In the genomic region with DNA sequence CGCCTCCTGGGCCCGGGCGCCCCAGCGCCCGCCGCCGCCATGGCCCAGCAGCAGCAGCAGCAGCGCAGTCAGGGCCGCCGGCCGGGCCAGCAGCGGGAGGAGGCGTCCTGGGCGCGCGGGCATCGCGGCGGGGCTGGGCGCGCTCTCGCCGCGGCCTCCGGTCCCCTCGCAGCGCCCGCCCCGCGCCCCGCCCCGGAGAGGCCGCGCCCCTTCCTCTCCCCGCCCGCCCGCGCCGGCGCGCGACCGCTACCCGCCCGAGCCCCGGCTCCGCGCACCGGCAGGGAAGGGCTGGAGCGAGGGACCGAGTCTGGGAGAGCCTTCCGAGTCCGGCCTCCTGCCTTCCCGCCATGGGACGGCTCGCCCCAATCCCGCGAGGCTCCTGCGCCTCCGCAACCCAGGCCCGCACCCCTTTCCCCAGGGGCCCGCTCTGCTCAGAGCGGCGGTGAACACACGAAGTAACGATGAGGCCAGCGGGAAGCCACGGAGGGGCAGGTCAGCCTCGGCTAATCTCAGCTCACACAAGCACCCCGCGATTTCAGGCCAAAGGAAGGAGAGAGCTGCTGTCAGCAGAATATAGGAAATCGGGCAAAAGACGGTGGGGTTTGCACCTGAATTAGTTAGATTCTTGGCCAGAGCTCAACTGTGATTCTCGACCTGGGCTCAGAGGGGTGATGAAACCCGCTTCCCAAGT, we compare ENCODE assay signal across 1 cellular context.
TF ChIP-seq lines count a peak whose summit lies in the region.

A gene (minus strand): TSS at position 135 of the 691 bp plus-strand sequence. CDS start 12 bp downstream, at position 123.

TF ChIP-seq in HepG2, 621 proteins besides CTCF, POLR2A, EP300 and RAD21 (continued from another document and continues in another):
- TF ChIP-seq, protein P1, sequence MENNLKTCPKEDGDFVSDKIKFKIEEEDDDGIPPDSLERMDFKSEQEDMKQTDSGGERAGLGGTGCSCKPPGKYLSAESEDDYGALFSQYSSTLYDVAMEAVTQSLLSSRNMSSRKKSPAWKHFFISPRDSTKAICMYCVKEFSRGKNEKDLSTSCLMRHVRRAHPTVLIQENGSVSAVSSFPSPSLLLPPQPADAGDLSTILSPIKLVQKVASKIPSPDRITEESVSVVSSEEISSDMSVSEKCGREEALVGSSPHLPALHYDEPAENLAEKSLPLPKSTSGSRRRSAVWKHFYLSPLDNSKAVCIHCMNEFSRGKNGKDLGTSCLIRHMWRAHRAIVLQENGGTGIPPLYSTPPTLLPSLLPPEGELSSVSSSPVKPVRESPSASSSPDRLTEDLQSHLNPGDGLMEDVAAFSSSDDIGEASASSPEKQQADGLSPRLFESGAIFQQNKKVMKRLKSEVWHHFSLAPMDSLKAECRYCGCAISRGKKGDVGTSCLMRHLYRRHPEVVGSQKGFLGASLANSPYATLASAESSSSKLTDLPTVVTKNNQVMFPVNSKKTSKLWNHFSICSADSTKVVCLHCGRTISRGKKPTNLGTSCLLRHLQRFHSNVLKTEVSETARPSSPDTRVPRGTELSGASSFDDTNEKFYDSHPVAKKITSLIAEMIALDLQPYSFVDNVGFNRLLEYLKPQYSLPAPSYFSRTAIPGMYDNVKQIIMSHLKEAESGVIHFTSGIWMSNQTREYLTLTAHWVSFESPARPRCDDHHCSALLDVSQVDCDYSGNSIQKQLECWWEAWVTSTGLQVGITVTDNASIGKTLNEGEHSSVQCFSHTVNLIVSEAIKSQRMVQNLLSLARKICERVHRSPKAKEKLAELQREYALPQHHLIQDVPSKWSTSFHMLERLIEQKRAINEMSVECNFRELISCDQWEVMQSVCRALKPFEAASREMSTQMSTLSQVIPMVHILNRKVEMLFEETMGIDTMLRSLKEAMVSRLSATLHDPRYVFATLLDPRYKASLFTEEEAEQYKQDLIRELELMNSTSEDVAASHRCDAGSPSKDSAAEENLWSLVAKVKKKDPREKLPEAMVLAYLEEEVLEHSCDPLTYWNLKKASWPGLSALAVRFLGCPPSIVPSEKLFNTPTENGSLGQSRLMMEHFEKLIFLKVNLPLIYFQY (CRISPR knock-in tag; IDR thresholded peaks at IDR 0.05; ENCODE audit: borderline replicate concordance), result no peak; the same call in 1 of the 2 replicates
- TF ChIP-seq, protein P2, sequence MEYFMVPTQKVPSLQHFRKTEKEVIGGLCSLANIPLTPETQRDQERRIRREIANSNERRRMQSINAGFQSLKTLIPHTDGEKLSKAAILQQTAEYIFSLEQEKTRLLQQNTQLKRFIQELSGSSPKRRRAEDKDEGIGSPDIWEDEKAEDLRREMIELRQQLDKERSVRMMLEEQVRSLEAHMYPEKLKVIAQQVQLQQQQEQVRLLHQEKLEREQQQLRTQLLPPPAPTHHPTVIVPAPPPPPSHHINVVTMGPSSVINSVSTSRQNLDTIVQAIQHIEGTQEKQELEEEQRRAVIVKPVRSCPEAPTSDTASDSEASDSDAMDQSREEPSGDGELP (IDR thresholded peaks at IDR 0.05; ENCODE audit: borderline replicate concordance, low read depth), result no peak
- no peak for TF ChIP-seq ZNF557 (CRISPR knock-in tag; IDR thresholded peaks at IDR 0.05)
- TF ChIP-seq, protein P3, sequence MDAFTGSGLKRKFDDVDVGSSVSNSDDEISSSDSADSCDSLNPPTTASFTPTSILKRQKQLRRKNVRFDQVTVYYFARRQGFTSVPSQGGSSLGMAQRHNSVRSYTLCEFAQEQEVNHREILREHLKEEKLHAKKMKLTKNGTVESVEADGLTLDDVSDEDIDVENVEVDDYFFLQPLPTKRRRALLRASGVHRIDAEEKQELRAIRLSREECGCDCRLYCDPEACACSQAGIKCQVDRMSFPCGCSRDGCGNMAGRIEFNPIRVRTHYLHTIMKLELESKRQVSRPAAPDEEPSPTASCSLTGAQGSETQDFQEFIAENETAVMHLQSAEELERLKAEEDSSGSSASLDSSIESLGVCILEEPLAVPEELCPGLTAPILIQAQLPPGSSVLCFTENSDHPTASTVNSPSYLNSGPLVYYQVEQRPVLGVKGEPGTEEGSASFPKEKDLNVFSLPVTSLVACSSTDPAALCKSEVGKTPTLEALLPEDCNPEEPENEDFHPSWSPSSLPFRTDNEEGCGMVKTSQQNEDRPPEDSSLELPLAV (CRISPR knock-in tag; conservative IDR thresholded peaks at IDR 0.05; ENCODE audit: low read depth), result 0 out of 2 replicates have a peak, but pooled peaks have one; percentile 12
- no peak for TF ChIP-seq ZNF296 (CRISPR knock-in tag; conservative IDR thresholded peaks at IDR 0.05)
- TF ChIP-seq, protein P4, sequence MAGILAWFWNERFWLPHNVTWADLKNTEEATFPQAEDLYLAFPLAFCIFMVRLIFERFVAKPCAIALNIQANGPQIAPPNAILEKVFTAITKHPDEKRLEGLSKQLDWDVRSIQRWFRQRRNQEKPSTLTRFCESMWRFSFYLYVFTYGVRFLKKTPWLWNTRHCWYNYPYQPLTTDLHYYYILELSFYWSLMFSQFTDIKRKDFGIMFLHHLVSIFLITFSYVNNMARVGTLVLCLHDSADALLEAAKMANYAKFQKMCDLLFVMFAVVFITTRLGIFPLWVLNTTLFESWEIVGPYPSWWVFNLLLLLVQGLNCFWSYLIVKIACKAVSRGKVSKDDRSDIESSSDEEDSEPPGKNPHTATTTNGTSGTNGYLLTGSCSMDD (CRISPR knock-in tag; IDR thresholded peaks at IDR 0.05), result no peak
- TF ChIP-seq ZKSCAN8 (CRISPR knock-in tag; IDR thresholded peaks at IDR 0.05; ENCODE audit: borderline replicate concordance), result peak; percentile 14; the same call in 1 of the 2 replicates
- no peak for TF ChIP-seq ZNF432 (CRISPR knock-in tag; IDR thresholded peaks at IDR 0.05; ENCODE audit: borderline replicate concordance)
- TF ChIP-seq PLRG1 (conservative IDR thresholded peaks at IDR 0.05), result no peak
- TF ChIP-seq, protein P5, sequence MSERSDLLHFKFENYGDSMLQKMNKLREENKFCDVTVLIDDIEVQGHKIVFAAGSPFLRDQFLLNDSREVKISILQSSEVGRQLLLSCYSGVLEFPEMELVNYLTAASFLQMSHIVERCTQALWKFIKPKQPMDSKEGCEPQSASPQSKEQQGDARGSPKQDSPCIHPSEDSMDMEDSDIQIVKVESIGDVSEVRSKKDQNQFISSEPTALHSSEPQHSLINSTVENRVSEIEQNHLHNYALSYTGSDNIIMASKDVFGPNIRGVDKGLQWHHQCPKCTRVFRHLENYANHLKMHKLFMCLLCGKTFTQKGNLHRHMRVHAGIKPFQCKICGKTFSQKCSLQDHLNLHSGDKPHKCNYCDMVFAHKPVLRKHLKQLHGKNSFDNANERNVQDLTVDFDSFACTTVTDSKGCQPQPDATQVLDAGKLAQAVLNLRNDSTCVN (CRISPR knock-in tag; IDR thresholded peaks at IDR 0.05; ENCODE audit: borderline replicate concordance), result peak; percentile 80; the same call in 1 of the 2 replicates
- TF ChIP-seq, protein P6, sequence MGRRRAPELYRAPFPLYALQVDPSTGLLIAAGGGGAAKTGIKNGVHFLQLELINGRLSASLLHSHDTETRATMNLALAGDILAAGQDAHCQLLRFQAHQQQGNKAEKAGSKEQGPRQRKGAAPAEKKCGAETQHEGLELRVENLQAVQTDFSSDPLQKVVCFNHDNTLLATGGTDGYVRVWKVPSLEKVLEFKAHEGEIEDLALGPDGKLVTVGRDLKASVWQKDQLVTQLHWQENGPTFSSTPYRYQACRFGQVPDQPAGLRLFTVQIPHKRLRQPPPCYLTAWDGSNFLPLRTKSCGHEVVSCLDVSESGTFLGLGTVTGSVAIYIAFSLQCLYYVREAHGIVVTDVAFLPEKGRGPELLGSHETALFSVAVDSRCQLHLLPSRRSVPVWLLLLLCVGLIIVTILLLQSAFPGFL (CRISPR knock-in tag; IDR thresholded peaks at IDR 0.05), result no peak
- TF ChIP-seq, protein P7, sequence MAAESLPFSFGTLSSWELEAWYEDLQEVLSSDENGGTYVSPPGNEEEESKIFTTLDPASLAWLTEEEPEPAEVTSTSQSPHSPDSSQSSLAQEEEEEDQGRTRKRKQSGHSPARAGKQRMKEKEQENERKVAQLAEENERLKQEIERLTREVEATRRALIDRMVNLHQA (CRISPR knock-in tag; IDR thresholded peaks at IDR 0.05), result no peak
- TF ChIP-seq, protein P8, sequence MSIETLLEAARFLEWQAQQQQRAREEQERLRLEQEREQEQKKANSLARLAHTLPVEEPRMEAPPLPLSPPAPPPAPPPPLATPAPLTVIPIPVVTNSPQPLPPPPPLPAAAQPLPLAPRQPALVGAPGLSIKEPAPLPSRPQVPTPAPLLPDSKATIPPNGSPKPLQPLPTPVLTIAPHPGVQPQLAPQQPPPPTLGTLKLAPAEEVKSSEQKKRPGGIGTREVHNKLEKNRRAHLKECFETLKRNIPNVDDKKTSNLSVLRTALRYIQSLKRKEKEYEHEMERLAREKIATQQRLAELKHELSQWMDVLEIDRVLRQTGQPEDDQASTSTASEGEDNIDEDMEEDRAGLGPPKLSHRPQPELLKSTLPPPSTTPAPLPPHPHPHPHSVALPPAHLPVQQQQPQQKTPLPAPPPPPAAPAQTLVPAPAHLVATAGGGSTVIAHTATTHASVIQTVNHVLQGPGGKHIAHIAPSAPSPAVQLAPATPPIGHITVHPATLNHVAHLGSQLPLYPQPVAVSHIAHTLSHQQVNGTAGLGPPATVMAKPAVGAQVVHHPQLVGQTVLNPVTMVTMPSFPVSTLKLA (IDR thresholded peaks at IDR 0.05), result no peak
- TF ChIP-seq KDM2A (CRISPR knock-in tag; IDR thresholded peaks at IDR 0.05; ENCODE audit: borderline replicate concordance, low read depth), result peak; percentile 89
- no peak for TF ChIP-seq ZNF264 (CRISPR knock-in tag; IDR thresholded peaks at IDR 0.05)
- TF ChIP-seq RFXANK (CRISPR knock-in tag; IDR thresholded peaks at IDR 0.05), result no peak
- peak; percentile 62 for TF ChIP-seq ZNF605 (CRISPR knock-in tag; IDR thresholded peaks at IDR 0.05)
- TF ChIP-seq, protein P9, sequence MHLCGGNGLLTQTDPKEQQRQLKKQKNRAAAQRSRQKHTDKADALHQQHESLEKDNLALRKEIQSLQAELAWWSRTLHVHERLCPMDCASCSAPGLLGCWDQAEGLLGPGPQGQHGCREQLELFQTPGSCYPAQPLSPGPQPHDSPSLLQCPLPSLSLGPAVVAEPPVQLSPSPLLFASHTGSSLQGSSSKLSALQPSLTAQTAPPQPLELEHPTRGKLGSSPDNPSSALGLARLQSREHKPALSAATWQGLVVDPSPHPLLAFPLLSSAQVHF (CRISPR knock-in tag; IDR thresholded peaks at IDR 0.05), result no peak
- no peak for TF ChIP-seq MXD4 (CRISPR knock-in tag; IDR thresholded peaks at IDR 0.05)
- TF ChIP-seq RBM22 (optimal IDR thresholded peaks at IDR 0.05; ENCODE audit: low read length), result no peak
- no peak for TF ChIP-seq ZNF83 (CRISPR knock-in tag; IDR thresholded peaks at IDR 0.05; ENCODE audit: borderline replicate concordance)
- TF ChIP-seq ZNF652 (CRISPR knock-in tag; IDR thresholded peaks at IDR 0.05; ENCODE audit: borderline replicate concordance, low read depth), result no peak
- TF ChIP-seq ZNF598 (CRISPR knock-in tag; IDR thresholded peaks at IDR 0.05; ENCODE audit: borderline replicate concordance), result no peak; the same call in 1 of the 2 replicates
- TF ChIP-seq BRD4 (CRISPR knock-in tag; IDR thresholded peaks at IDR 0.05), result peak; percentile 63; the same call in 1 of the 2 replicates
- TF ChIP-seq, protein P10, sequence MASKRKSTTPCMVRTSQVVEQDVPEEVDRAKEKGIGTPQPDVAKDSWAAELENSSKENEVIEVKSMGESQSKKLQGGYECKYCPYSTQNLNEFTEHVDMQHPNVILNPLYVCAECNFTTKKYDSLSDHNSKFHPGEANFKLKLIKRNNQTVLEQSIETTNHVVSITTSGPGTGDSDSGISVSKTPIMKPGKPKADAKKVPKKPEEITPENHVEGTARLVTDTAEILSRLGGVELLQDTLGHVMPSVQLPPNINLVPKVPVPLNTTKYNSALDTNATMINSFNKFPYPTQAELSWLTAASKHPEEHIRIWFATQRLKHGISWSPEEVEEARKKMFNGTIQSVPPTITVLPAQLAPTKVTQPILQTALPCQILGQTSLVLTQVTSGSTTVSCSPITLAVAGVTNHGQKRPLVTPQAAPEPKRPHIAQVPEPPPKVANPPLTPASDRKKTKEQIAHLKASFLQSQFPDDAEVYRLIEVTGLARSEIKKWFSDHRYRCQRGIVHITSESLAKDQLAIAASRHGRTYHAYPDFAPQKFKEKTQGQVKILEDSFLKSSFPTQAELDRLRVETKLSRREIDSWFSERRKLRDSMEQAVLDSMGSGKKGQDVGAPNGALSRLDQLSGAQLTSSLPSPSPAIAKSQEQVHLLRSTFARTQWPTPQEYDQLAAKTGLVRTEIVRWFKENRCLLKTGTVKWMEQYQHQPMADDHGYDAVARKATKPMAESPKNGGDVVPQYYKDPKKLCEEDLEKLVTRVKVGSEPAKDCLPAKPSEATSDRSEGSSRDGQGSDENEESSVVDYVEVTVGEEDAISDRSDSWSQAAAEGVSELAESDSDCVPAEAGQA (IDR thresholded peaks at IDR 0.05; ENCODE audit: low read depth), result no peak
- TF ChIP-seq, protein P10 (CRISPR knock-in tag; IDR thresholded peaks at IDR 0.05; ENCODE audit: borderline replicate concordance), result no peak
- TF ChIP-seq MEF2D (CRISPR knock-in tag; IDR thresholded peaks at IDR 0.05), result 0 out of 2 replicates have a peak, but pooled peaks have one; percentile 24
- TF ChIP-seq SRY (CRISPR knock-in tag; IDR thresholded peaks at IDR 0.05), result peak; percentile 58; the same call in 1 of the 2 replicates
- TF ChIP-seq, protein P11, sequence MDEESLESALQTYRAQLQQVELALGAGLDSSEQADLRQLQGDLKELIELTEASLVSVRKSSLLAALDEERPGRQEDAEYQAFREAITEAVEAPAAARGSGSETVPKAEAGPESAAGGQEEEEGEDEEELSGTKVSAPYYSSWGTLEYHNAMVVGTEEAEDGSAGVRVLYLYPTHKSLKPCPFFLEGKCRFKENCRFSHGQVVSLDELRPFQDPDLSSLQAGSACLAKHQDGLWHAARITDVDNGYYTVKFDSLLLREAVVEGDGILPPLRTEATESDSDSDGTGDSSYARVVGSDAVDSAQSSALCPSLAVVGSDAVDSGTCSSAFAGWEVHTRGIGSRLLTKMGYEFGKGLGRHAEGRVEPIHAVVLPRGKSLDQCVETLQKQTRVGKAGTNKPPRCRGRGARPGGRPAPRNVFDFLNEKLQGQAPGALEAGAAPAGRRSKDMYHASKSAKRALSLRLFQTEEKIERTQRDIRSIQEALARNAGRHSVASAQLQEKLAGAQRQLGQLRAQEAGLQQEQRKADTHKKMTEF (CRISPR knock-in tag; IDR thresholded peaks at IDR 0.05), result peak; percentile 85
- no peak; the same call in 1 of the 2 replicates for TF ChIP-seq MIER2 (CRISPR knock-in tag; IDR thresholded peaks at IDR 0.05)
